Comparison of ENCODE assay signal across 21 cellular contexts in genomic region chr6:117687006-117687405, GRCh38. TPM values are rescaled to one million over a fixed set of nuclear protein-coding genes. Genes with fewer than 3 reads are reported as not detected.
A peak's percentile ranks its signal among the peaks of the same experiment; 100 is the strongest.
DNase-seq lines count a peak whose midpoint lies in the region; ATAC-seq, FAIRE-seq and TF ChIP-seq lines count a peak whose summit lies in the region.
"Had no signal": no experiment of that assay in that cellular context is flagged by ENCODE, and none has a peak within 500 bp of the region (broad histone marks: within the 10 kb centered on the region; RNA-seq: fewer than 3 reads in every experiment).

No MANE protein-coding gene starts in this region.

- H3K4me2 ChIP-seq in HepG2 (ENCODE audit: low read depth, low read length) = no peak overlapping the region
- H3K4me2 ChIP-seq: BLaER1 had no signal

- H3K36me3 Mint-ChIP-seq in T-helper 17 cell (ENCODE audit: low read depth) = peaks cover 3% of the 10 kb centered on the region

- H3K9me3 ChIP-seq in HepG2 (ENCODE audit: low read length) = no peaks in the 10 kb centered on the region
- no peaks in the 10 kb centered on the region for H3K9me3 ChIP-seq in right lobe of liver
- H3K9me3 ChIP-seq in T-helper 17 cell (ENCODE audit: control insufficient read depth, low read length, poor library complexity, severe bottlenecking) = no peaks in the 10 kb centered on the region
- no peaks in the 10 kb centered on the region for H3K9me3 ChIP-seq in esophagus squamous epithelium

- no peak overlapping the region for H3K9ac ChIP-seq in HepG2 (ENCODE audit: insufficient read depth, low read depth, low read length)
- H3K9ac ChIP-seq: BLaER1 had no signal

- H3K27ac ChIP-seq in HepG2 (ENCODE audit: extremely low read length, insufficient read depth, low read length) = no peak overlapping the region
- H3K27ac ChIP-seq in right lobe of liver = no peak overlapping the region
- no peak overlapping the region for H3K27ac ChIP-seq in esophagus squamous epithelium
- H3K27ac ChIP-seq: BLaER1 had no signal

- H3K4me1 ChIP-seq in HepG2 (ENCODE audit: insufficient read depth, low read length) = peaks cover 17% of the 10 kb centered on the region
- peaks cover 0 to 1% (median 0%) of the 10 kb centered on the region in 4 donors for H3K4me1 ChIP-seq in right lobe of liver
- peaks cover 0 to 14% (median 4%) of the 10 kb centered on the region in 3 donors for H3K4me1 ChIP-seq in esophagus squamous epithelium
- H3K4me1 ChIP-seq: BLaER1 had no signal

- no peaks in the 10 kb centered on the region for H3K27me3 Mint-ChIP-seq in T-helper 17 cell

- H4K20me1 ChIP-seq in HepG2 (ENCODE audit: insufficient read depth, low read length) = peaks cover 49% of the 10 kb centered on the region

- POLR2A ChIA-PET in HepG2 (lab: Yijun Ruan, JAX) = interaction anchor here (1.6 kb wide), 1 partner anchor 8 kb away, joined by 3 read pairs; no protein-coding TSS in a partner anchor

- intact Hi-C loops in HepG2 (cut with micrococcal nuclease; ENCODE audit: unreplicated experiment) (no loop called here), right lobe of liver (cut with DNase I) (no loop called here), left colon (cut with DNase I, micrococcal nuclease) (no loop called here), esophagus squamous epithelium (cut with DNase I) (no loop called here)

- TF ChIP-seq CTCF in HepG2 (CRISPR knock-in tag; IDR thresholded peaks at IDR 0.05) = no peak
- no peak for TF ChIP-seq CTCF in right lobe of liver (IDR thresholded peaks at IDR 0.05)
- no peak for TF ChIP-seq CTCF in esophagus squamous epithelium (IDR thresholded peaks at IDR 0.05)

- H3K27ac Mint-ChIP-seq in T-helper 17 cell = peak overlapping the region; percentile 19

- TSS peak; percentile 12 for BruUV-seq in HepG2 (replicated peaks; lab: Mats Ljungman, UMichigan)

- no peak overlapping the region for H3K4me3 ChIP-seq in HepG2 (replicated peaks in 1 of 3; ENCODE audit: insufficient read depth in 1 of 3, low read depth in 2 of 3, low read length in 3 of 3)
- no peak overlapping the region for H3K4me3 ChIP-seq in right lobe of liver
- no peak overlapping the region for H3K4me3 ChIP-seq in esophagus squamous epithelium
- H3K4me3 ChIP-seq: BLaER1 had no signal

- H3K27me3 ChIP-seq in HepG2 (ENCODE audit: control insufficient read depth in 1 of 2, insufficient read depth in 2 of 2, low read length in 2 of 2) (no peaks in the 10 kb centered on the region), right lobe of liver (no peaks in the 10 kb centered on the region), esophagus squamous epithelium (no peaks in the 10 kb centered on the region)
- H3K27me3 ChIP-seq: BLaER1 had no signal

- H3K36me3 ChIP-seq in HepG2 (replicated peaks in 1 of 2; ENCODE audit: control insufficient read depth in 1 of 2, insufficient read depth in 2 of 2, low read length in 2 of 2) (peaks cover 3 to 27% of the 10 kb centered on the region in 2 experiments; a peak in 4 of 5 replicates), right lobe of liver (peaks cover 0 to 3% (median 0%) of the 10 kb centered on the region in 4 donors), esophagus squamous epithelium (peaks cover 0 to 6% (median 0%) of the 10 kb centered on the region in 3 donors)

- no peak overlapping the region for H2AFZ ChIP-seq in HepG2 (ENCODE audit: low read length)

- peaks cover 44% of the 10 kb centered on the region for H3K4me1 Mint-ChIP-seq in T-helper 17 cell

- peak overlapping the region; percentile 21 for H3K4me3 Mint-ChIP-seq in T-helper 17 cell

- FAIRE-seq in HepG2 (lab: Jason Lieb, UNC) = no peak
- FAIRE-seq: G401.6, GM19239, H54 had no signal

- in situ Hi-C loops in HepG2 (cut with HindIII; ENCODE audit: extremely low pct_ligation_motif_present, low pct_unique_long_range_greater_than_20kb) = no loop called here

- no peak for TF ChIP-seq RAD21 in HepG2 (CRISPR knock-in tag; IDR thresholded peaks at IDR 0.05)

- no peak for ATAC-seq in HepG2
- ATAC-seq in right lobe of liver = no peak
- no peak for ATAC-seq in T-helper 17 cell
- peak; percentile 88 for ATAC-seq in left colon
- ATAC-seq in activated CD4-positive, CD25-positive, alpha-beta regulatory T cell treated with anti-CD3 and anti-CD28 coated beads, Interleukin-2, amount 50 U/mL, for 24 hours = no peak
- ATAC-seq: PC-3 had no signal

- CTCF ChIA-PET in HepG2 (lab: Yijun Ruan, JAX; ENCODE audit: low intra/inter-chr PET ratio, low total read pairs) = no interaction called here

- H3K79me2 ChIP-seq in HepG2 (ENCODE audit: insufficient read depth, low read length) = peaks cover 95% of the 10 kb centered on the region

- DNase-seq in HepG2 (ENCODE audit: low spot score) (no peak), right lobe of liver (no peak), T-helper 17 cell (no peak), left colon (no peak), esophagus squamous epithelium (lab: John Stamatoyannopoulos, UW) (no peak), KG1 (lab: John Stamatoyannopoulos, UW) (no peak)
- DNase-seq: MM.1S, NCI-H1048, NCI-H1436, NCI-H187 treated with DMSO at 0.1 percent for 48 hours, NCI-H2107, NCI-H446 treated with DMSO at 0.1 percent for 48 hours, NCI-H526 treated with DMSO at 0.1 percent for 48 hours, PC-3, RPMI8226, SHP77 had no signal

- TF ChIP-seq EP300 in HepG2 (IDR thresholded peaks at IDR 0.05; ENCODE audit: low read depth in 2 of 2, low read length in 2 of 2) = no peak
- no peak for TF ChIP-seq EP300 in HepG2 (CRISPR knock-in tag; IDR thresholded peaks at IDR 0.05; ENCODE audit: borderline replicate concordance)

- TF ChIP-seq POLR2A in HepG2 (IDR thresholded peaks at IDR 0.05; ENCODE audit: insufficient read depth in 1 of 2, low read depth in 2 of 2, low read length in 2 of 2) (no peak), right lobe of liver (IDR thresholded peaks at IDR 0.05) (no peak), esophagus squamous epithelium (IDR thresholded peaks at IDR 0.05) (no peak)

TF ChIP-seq in HepG2, 621 proteins besides CTCF, POLR2A, EP300 and RAD21 (continues in another document):
- no peak for TF ChIP-seq ZBTB20 (CRISPR knock-in tag; IDR thresholded peaks at IDR 0.05; ENCODE audit: borderline replicate concordance, low read depth)
- TF ChIP-seq ZZZ3 (CRISPR knock-in tag; IDR thresholded peaks at IDR 0.05; ENCODE audit: borderline replicate concordance) = no peak
- TF ChIP-seq ZNF382 (CRISPR knock-in tag; IDR thresholded peaks at IDR 0.05; ENCODE audit: borderline replicate concordance) = no peak
- no peak for TF ChIP-seq STAG1 (CRISPR knock-in tag; IDR thresholded peaks at IDR 0.05)
- TF ChIP-seq ZBTB4 (CRISPR knock-in tag; IDR thresholded peaks at IDR 0.05; ENCODE audit: borderline replicate concordance) = no peak
- no peak for TF ChIP-seq PHF20 (CRISPR knock-in tag; IDR thresholded peaks at IDR 0.05)
- TF ChIP-seq ZFP37 (CRISPR knock-in tag; IDR thresholded peaks at IDR 0.05; ENCODE audit: borderline replicate concordance) = no peak
- TF ChIP-seq CHD2 (IDR thresholded peaks at IDR 0.05; ENCODE audit: low read depth, low read length) = no peak

RNA-seq across cellular contexts. Expression of gene NUS1, which starts 11.7 kb away (rescaled TPM):
- 18.3 and 36.5 TPM in 2 replicates for total RNA-seq in HepG2 (2016; rRNA removed; fragmentation: Illumina TruSeq; extraction: Trizol)
- total RNA-seq in HepG2 (2016; cell fraction: cytosol; rRNA removed; fragmentation: Illumina TruSeq; extraction: Trizol; ENCODE audit: low read depth) = 8.8 and 10.0 TPM in 2 replicates
- 18.8 and 32.1 TPM in 2 replicates for total RNA-seq in HepG2 (2016; cell fraction: insoluble cytoplasmic fraction; rRNA removed; fragmentation: Illumina TruSeq; extraction: Trizol)
- 46.7 and 53.4 TPM in 2 replicates for total RNA-seq in HepG2 (2016; cell fraction: membrane; rRNA removed; fragmentation: Illumina TruSeq; extraction: Trizol)
- total RNA-seq in HepG2 (2016; cell fraction: nucleus; rRNA removed; fragmentation: Illumina TruSeq; extraction: Trizol) = 37.4 and 40.0 TPM in 2 replicates
- polyA plus RNA-seq in HepG2 (2011; rRNA removed) = 15.9 and 18.6 TPM in 2 replicates
- 8.4 and 14.4 TPM in 2 replicates for polyA plus RNA-seq in HepG2 (2011; cell fraction: cytosol; rRNA removed)
- polyA plus RNA-seq in HepG2 (2011; cell fraction: nucleus; rRNA removed) = 7.8 and 9.5 TPM in 2 replicates
- polyA plus RNA-seq in HepG2 (2012) = 47.6 and 54.1 TPM in 2 replicates
- 28.3 and 29.4 TPM in 2 replicates for polyA plus RNA-seq in HepG2 (2016; cell fraction: cytosol; fragmentation: Illumina TruSeq; extraction: Trizol; ENCODE audit: low read depth)
- 75.5 and 76.3 TPM in 2 replicates for polyA plus RNA-seq in HepG2 (2016; cell fraction: insoluble cytoplasmic fraction; fragmentation: Illumina TruSeq; extraction: Trizol; ENCODE audit: low read depth)
- polyA plus RNA-seq in HepG2 (2016; cell fraction: membrane; fragmentation: Illumina TruSeq; extraction: Trizol; ENCODE audit: low read depth) = 80.6 and 86.7 TPM in 2 replicates
- polyA plus RNA-seq in HepG2 (2016; cell fraction: nucleus; fragmentation: Illumina TruSeq; extraction: Trizol; ENCODE audit: insufficient read depth, low read depth) = 69.7 and 74.9 TPM in 2 replicates
- polyA minus RNA-seq in HepG2 (2011; rRNA and poly(A)+ RNA removed; ENCODE audit: low replicate concordance) = 6.5 and 11.8 TPM in 2 replicates
- 20.8 and 21.8 TPM in 2 replicates for polyA minus RNA-seq in HepG2 (2011; cell fraction: cytosol; rRNA and poly(A)+ RNA removed)
- 31.2 and 37.9 TPM in 2 replicates for polyA minus RNA-seq in HepG2 (2011; cell fraction: nucleus; rRNA and poly(A)+ RNA removed)
- total RNA-seq in right lobe of liver = 10 to 100 TPM; 19.6 to 23.4 (median 21.0) TPM
- total RNA-seq in T-helper 17 cell = 10 to 100 TPM; 21.9 to 26.0 TPM
- total RNA-seq in left colon = 10 to 100 TPM; 29.6 to 33.1 TPM
- 10 to 100 TPM; 10.4 to 29.3 (median 17.3) TPM for total RNA-seq in esophagus squamous epithelium
